2 cellular contexts compared by ENCODE assay signal in the genomic region with DNA sequence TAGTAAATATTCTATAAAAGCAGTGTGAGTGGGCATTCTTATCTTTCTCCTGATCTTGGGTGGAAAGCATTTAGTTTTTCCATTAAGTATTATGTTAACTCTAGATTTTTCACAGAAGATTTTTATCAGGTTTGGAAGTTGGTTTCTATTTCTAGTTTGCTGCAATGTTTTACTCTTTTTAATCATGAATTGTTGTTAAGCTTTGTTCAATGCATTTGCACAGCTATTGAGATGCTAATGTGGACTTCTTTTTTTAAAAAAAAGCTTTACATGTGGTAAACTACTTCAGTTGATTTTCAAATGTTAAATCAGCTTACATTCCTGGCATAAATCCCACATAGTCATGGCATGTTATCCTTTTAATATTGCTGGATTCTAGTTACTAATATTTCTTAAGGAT.
A peak's percentile ranks its signal among the peaks of the same experiment; 100 is the strongest.
TF ChIP-seq lines count a peak whose summit lies in the region.

No MANE protein-coding gene starts in this region.

TF ChIP-seq in GM23338, 12 proteins besides CTCF, POLR2A, EP300 and RAD21:
- no peak for TF ChIP-seq EZH2phosphoT487 (IDR thresholded peaks at IDR 0.05; ENCODE audit: unreplicated experiment)
- TF ChIP-seq CREB1 (CRISPR knock-in tag; IDR thresholded peaks at IDR 0.05; ENCODE audit: low read depth): no peak
- no peak for TF ChIP-seq NANOG (IDR thresholded peaks at IDR 0.05; ENCODE audit: borderline replicate concordance)
- no peak for TF ChIP-seq ZNF114 (CRISPR knock-in tag; IDR thresholded peaks at IDR 0.05)
- TF ChIP-seq, protein P1, sequence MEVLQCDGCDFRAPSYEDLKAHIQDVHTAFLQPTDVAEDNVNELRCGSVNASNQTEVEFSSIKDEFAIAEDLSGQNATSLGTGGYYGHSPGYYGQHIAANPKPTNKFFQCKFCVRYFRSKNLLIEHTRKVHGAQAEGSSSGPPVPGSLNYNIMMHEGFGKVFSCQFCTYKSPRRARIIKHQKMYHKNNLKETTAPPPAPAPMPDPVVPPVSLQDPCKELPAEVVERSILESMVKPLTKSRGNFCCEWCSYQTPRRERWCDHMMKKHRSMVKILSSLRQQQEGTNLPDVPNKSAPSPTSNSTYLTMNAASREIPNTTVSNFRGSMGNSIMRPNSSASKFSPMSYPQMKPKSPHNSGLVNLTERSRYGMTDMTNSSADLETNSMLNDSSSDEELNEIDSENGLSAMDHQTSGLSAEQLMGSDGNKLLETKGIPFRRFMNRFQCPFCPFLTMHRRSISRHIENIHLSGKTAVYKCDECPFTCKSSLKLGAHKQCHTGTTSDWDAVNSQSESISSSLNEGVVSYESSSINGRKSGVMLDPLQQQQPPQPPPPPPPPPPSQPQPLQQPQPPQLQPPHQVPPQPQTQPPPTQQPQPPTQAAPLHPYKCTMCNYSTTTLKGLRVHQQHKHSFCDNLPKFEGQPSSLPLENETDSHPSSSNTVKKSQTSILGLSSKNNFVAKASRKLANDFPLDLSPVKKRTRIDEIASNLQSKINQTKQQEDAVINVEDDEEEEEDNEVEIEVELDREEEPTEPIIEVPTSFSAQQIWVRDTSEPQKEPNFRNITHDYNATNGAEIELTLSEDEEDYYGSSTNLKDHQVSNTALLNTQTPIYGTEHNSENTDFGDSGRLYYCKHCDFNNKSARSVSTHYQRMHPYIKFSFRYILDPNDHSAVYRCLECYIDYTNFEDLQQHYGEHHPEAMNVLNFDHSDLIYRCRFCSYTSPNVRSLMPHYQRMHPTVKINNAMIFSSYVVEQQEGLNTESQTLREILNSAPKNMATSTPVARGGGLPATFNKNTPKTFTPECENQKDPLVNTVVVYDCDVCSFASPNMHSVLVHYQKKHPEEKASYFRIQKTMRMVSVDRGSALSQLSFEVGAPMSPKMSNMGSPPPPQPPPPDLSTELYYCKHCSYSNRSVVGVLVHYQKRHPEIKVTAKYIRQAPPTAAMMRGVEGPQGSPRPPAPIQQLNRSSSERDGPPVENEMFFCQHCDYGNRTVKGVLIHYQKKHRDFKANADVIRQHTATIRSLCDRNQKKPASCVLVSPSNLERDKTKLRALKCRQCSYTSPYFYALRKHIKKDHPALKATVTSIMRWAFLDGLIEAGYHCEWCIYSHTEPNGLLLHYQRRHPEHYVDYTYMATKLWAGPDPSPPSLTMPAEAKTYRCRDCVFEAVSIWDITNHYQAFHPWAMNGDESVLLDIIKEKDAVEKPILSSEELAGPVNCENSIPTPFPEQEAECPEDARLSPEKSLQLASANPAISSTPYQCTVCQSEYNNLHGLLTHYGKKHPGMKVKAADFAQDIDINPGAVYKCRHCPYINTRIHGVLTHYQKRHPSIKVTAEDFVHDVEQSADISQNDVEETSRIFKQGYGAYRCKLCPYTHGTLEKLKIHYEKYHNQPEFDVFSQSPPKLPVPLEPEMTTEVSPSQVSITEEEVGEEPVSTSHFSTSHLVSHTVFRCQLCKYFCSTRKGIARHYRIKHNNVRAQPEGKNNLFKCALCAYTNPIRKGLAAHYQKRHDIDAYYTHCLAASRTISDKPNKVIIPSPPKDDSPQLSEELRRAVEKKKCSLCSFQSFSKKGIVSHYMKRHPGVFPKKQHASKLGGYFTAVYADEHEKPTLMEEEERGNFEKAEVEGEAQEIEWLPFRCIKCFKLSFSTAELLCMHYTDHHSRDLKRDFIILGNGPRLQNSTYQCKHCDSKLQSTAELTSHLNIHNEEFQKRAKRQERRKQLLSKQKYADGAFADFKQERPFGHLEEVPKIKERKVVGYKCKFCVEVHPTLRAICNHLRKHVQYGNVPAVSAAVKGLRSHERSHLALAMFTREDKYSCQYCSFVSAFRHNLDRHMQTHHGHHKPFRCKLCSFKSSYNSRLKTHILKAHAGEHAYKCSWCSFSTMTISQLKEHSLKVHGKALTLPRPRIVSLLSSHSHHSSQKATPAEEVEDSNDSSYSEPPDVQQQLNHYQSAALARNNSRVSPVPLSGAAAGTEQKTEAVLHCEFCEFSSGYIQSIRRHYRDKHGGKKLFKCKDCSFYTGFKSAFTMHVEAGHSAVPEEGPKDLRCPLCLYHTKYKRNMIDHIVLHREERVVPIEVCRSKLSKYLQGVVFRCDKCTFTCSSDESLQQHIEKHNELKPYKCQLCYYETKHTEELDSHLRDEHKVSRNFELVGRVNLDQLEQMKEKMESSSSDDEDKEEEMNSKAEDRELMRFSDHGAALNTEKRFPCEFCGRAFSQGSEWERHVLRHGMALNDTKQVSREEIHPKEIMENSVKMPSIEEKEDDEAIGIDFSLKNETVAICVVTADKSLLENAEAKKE (CRISPR knock-in tag; IDR thresholded peaks at IDR 0.05): no peak
- TF ChIP-seq, protein P2, sequence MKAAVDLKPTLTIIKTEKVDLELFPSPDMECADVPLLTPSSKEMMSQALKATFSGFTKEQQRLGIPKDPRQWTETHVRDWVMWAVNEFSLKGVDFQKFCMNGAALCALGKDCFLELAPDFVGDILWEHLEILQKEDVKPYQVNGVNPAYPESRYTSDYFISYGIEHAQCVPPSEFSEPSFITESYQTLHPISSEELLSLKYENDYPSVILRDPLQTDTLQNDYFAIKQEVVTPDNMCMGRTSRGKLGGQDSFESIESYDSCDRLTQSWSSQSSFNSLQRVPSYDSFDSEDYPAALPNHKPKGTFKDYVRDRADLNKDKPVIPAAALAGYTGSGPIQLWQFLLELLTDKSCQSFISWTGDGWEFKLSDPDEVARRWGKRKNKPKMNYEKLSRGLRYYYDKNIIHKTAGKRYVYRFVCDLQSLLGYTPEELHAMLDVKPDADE (IDR thresholded peaks at IDR 0.05): no peak
- no peak for TF ChIP-seq ZNF331 (CRISPR knock-in tag; IDR thresholded peaks at IDR 0.05; ENCODE audit: low read depth)
- TF ChIP-seq JUNB (IDR thresholded peaks at IDR 0.05; ENCODE audit: unreplicated experiment): no peak
- TF ChIP-seq EZH2 (IDR thresholded peaks at IDR 0.05; ENCODE audit: low read depth, unreplicated experiment): no peak
- no peak for TF ChIP-seq STAT1 (IDR thresholded peaks at IDR 0.05; ENCODE audit: unreplicated experiment)

TF ChIP-seq in H1, 55 proteins besides CTCF, POLR2A, EP300 and RAD21:
- no peak for TF ChIP-seq PHF8 (conservative IDR thresholded peaks at IDR 0.05; ENCODE audit: low read depth, low read length)
- no peak for TF ChIP-seq TCF12 (IDR thresholded peaks at IDR 0.05; ENCODE audit: low read depth, low read length)
- TF ChIP-seq TBP (IDR thresholded peaks at IDR 0.05; ENCODE audit: low read depth, low read length): no peak
- TF ChIP-seq, protein P3, sequence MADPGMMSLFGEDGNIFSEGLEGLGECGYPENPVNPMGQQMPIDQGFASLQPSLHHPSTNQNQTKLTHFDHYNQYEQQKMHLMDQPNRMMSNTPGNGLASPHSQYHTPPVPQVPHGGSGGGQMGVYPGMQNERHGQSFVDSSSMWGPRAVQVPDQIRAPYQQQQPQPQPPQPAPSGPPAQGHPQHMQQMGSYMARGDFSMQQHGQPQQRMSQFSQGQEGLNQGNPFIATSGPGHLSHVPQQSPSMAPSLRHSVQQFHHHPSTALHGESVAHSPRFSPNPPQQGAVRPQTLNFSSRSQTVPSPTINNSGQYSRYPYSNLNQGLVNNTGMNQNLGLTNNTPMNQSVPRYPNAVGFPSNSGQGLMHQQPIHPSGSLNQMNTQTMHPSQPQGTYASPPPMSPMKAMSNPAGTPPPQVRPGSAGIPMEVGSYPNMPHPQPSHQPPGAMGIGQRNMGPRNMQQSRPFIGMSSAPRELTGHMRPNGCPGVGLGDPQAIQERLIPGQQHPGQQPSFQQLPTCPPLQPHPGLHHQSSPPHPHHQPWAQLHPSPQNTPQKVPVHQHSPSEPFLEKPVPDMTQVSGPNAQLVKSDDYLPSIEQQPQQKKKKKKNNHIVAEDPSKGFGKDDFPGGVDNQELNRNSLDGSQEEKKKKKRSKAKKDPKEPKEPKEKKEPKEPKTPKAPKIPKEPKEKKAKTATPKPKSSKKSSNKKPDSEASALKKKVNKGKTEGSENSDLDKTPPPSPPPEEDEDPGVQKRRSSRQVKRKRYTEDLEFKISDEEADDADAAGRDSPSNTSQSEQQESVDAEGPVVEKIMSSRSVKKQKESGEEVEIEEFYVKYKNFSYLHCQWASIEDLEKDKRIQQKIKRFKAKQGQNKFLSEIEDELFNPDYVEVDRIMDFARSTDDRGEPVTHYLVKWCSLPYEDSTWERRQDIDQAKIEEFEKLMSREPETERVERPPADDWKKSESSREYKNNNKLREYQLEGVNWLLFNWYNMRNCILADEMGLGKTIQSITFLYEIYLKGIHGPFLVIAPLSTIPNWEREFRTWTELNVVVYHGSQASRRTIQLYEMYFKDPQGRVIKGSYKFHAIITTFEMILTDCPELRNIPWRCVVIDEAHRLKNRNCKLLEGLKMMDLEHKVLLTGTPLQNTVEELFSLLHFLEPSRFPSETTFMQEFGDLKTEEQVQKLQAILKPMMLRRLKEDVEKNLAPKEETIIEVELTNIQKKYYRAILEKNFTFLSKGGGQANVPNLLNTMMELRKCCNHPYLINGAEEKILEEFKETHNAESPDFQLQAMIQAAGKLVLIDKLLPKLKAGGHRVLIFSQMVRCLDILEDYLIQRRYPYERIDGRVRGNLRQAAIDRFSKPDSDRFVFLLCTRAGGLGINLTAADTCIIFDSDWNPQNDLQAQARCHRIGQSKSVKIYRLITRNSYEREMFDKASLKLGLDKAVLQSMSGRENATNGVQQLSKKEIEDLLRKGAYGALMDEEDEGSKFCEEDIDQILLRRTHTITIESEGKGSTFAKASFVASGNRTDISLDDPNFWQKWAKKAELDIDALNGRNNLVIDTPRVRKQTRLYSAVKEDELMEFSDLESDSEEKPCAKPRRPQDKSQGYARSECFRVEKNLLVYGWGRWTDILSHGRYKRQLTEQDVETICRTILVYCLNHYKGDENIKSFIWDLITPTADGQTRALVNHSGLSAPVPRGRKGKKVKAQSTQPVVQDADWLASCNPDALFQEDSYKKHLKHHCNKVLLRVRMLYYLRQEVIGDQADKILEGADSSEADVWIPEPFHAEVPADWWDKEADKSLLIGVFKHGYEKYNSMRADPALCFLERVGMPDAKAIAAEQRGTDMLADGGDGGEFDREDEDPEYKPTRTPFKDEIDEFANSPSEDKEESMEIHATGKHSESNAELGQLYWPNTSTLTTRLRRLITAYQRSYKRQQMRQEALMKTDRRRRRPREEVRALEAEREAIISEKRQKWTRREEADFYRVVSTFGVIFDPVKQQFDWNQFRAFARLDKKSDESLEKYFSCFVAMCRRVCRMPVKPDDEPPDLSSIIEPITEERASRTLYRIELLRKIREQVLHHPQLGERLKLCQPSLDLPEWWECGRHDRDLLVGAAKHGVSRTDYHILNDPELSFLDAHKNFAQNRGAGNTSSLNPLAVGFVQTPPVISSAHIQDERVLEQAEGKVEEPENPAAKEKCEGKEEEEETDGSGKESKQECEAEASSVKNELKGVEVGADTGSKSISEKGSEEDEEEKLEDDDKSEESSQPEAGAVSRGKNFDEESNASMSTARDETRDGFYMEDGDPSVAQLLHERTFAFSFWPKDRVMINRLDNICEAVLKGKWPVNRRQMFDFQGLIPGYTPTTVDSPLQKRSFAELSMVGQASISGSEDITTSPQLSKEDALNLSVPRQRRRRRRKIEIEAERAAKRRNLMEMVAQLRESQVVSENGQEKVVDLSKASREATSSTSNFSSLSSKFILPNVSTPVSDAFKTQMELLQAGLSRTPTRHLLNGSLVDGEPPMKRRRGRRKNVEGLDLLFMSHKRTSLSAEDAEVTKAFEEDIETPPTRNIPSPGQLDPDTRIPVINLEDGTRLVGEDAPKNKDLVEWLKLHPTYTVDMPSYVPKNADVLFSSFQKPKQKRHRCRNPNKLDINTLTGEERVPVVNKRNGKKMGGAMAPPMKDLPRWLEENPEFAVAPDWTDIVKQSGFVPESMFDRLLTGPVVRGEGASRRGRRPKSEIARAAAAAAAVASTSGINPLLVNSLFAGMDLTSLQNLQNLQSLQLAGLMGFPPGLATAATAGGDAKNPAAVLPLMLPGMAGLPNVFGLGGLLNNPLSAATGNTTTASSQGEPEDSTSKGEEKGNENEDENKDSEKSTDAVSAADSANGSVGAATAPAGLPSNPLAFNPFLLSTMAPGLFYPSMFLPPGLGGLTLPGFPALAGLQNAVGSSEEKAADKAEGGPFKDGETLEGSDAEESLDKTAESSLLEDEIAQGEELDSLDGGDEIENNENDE (IDR thresholded peaks at IDR 0.05; ENCODE audit: insufficient replicate concordance, low read length): peak; percentile 95
- peak; percentile 36; the same call in 1 of the 2 replicates for TF ChIP-seq TEAD4 (IDR thresholded peaks at IDR 0.05; ENCODE audit: low read depth, low read length)
